ENCODE assay signal across 21 cellular contexts in genomic region chr2:158935617-158936016, GRCh38. TPM values are rescaled to one million over a fixed set of nuclear protein-coding genes. Genes with fewer than 3 reads are reported as not detected.
A peak's percentile ranks its signal among the peaks of the same experiment; 100 is the strongest.
DNase-seq lines count a peak whose midpoint lies in the region; FAIRE-seq and TF ChIP-seq lines count a peak whose summit lies in the region.
"Had no signal": no experiment of that assay in that cellular context is flagged by ENCODE, and none has a peak within 500 bp of the region (broad histone marks: within the 10 kb centered on the region; RNA-seq: fewer than 3 reads in every experiment).

No MANE protein-coding gene starts in this region.

- H3K9me3 ChIP-seq in BLaER1 = peaks cover 7% of the 10 kb centered on the region; the same call in 1 of the 2 replicates
- no peaks in the 10 kb centered on the region for H3K9me3 ChIP-seq in adrenal gland (replicated peaks in 1 of 3)
- H3K9me3 ChIP-seq: SK-N-SH had no signal

- H3K36me3 Mint-ChIP-seq in endothelial cell (ENCODE audit: low read depth, unreplicated experiment) = no peaks in the 10 kb centered on the region
- H3K36me3 Mint-ChIP-seq in nephron progenitor cell (ENCODE audit: low read depth) = peaks cover 3% of the 10 kb centered on the region
- H3K36me3 Mint-ChIP-seq: CD4-positive, alpha-beta memory T cell had no signal

- H3K4me2 ChIP-seq in BLaER1 = 0 out of 2 replicates have a peak overlapping the region, but pooled peaks have one; percentile 15
- H3K4me2 ChIP-seq: KMS-11, SK-N-SH had no signal

- intact Hi-C loops in adrenal gland (cut with DNase I) = no loop called here

- no peaks in the 10 kb centered on the region for H3K36me3 ChIP-seq in BLaER1
- H3K36me3 ChIP-seq in adrenal gland (replicated peaks in 1 of 2) = no peaks in the 10 kb centered on the region

- TF ChIP-seq CTCF in endothelial cell (IDR thresholded peaks at IDR 0.05; ENCODE audit: unreplicated experiment) (no peak), nephron progenitor cell (IDR thresholded peaks at IDR 0.05) (no peak), adrenal gland (IDR thresholded peaks at IDR 0.05) (no peak)

- DNase-seq in NCI-H1105 treated with DMSO at 0.1 percent for 48 hours (lab: John Stamatoyannopoulos, UW) (peak; percentile 17), endothelial cell (ENCODE audit: low spot score) (no peak), nephron progenitor cell (no peak), urothelium cell line (ENCODE audit: low spot score) (no peak), COR-L47 (lab: John Stamatoyannopoulos, UW) (no peak), adrenal gland (no peak), iPS-NIHi7 (ENCODE audit: extremely low spot score) (no peak)
- DNase-seq: Calu3; CD4-positive, alpha-beta memory T cell; NCI-H1436; NCI-H2029; NCI-H446 treated with DMSO at 0.1 percent for 48 hours; NK-92 treated with Interleukin-12 subunit alpha and Interleukin-12 subunit beta, amount 100 ng/mL, for 24 hours; OCI-M1; SHP77 treated with DMSO at 0.1 percent for 48 hours; SK-N-SH had no signal

- no peak overlapping the region for H3K4me3 Mint-ChIP-seq in endothelial cell (ENCODE audit: unreplicated experiment)
- H3K4me3 Mint-ChIP-seq in nephron progenitor cell = no peak overlapping the region
- H3K4me3 Mint-ChIP-seq: CD4-positive, alpha-beta memory T cell had no signal

- no peak overlapping the region for H3K9ac ChIP-seq in BLaER1
- H3K9ac ChIP-seq: KMS-11, SK-N-SH had no signal

- no peak overlapping the region for H3K4me3 ChIP-seq in BLaER1
- H3K4me3 ChIP-seq in adrenal gland = no peak overlapping the region
- H3K4me3 ChIP-seq: GM12878 had no signal

- H3K4me1 ChIP-seq in BLaER1 (peaks cover 68% of the 10 kb centered on the region), adrenal gland (replicated peaks in 1 of 2) (no peaks in the 10 kb centered on the region)

- H3K9me3 Mint-ChIP-seq in endothelial cell (ENCODE audit: unreplicated experiment) (no peaks in the 10 kb centered on the region), nephron progenitor cell (peaks cover 19% of the 10 kb centered on the region)

- H3K4me1 Mint-ChIP-seq in endothelial cell (ENCODE audit: unreplicated experiment) (peaks cover 23% of the 10 kb centered on the region), nephron progenitor cell (peaks cover 46% of the 10 kb centered on the region)
- H3K4me1 Mint-ChIP-seq: CD4-positive, alpha-beta memory T cell had no signal

- no peaks in the 10 kb centered on the region for H3K27me3 ChIP-seq in BLaER1
- H3K27me3 ChIP-seq in adrenal gland = no peaks in the 10 kb centered on the region

- no peak for TF ChIP-seq POLR2A in adrenal gland (IDR thresholded peaks at IDR 0.05)

- peak overlapping the region; percentile 44 for H3K27ac Mint-ChIP-seq in endothelial cell (ENCODE audit: unreplicated experiment)
- H3K27ac Mint-ChIP-seq in nephron progenitor cell = peak overlapping the region; percentile 23

- FAIRE-seq in urothelium cell line (lab: Jason Lieb, UNC) = no peak
- FAIRE-seq: A204.1, GM12878, HepG2 had no signal

- no peaks in the 10 kb centered on the region for H4K20me1 ChIP-seq in BLaER1

- H3K27ac ChIP-seq in BLaER1 (no peak overlapping the region), adrenal gland (no peak overlapping the region)
- H3K27ac ChIP-seq: KMS-11 had no signal

- H3K27me3 Mint-ChIP-seq in endothelial cell (ENCODE audit: unreplicated experiment) (peaks cover 1% of the 10 kb centered on the region), nephron progenitor cell (ENCODE audit: low read depth, poor library complexity) (no peaks in the 10 kb centered on the region)

- WGBS in adrenal gland, 4 donors = 93 to 99% (median 98%) methylated on average over 3 of the region's 3 CpGs

RNA-seq across cellular contexts. Expression of gene TANC1, which starts 32.8 kb away (rescaled TPM):
- total RNA-seq in endothelial cell (ENCODE audit: unreplicated experiment) (84.1 TPM), adrenal gland (10 to 100 TPM; 17.3 to 53.3 (median 29.6) TPM)
- polyA plus RNA-seq in adrenal gland = 10 to 100 TPM; 18.8 to 20.4 (median 20.3) TPM
